1 cellular context compared by ENCODE assay signal in genomic region chr4:68372588-68372987, GRCh38.
TF ChIP-seq lines count a peak whose summit lies in the region.

No MANE protein-coding gene starts in this region.

TF ChIP-seq in GM12878, 131 proteins besides CTCF, POLR2A, EP300 and RAD21:
- TF ChIP-seq USF1 (IDR thresholded peaks at IDR 0.05; ENCODE audit: borderline replicate concordance, extremely low read length, insufficient read depth, low read depth, low read length) (no peak), RB1 (IDR thresholded peaks at IDR 0.05; ENCODE audit: borderline replicate concordance) (no peak), ZNF217 (IDR thresholded peaks at IDR 0.05) (no peak), MAX (IDR thresholded peaks at IDR 0.05; ENCODE audit: low read depth, low read length) (no peak), STAT1 (conservative IDR thresholded peaks at IDR 0.05) (no peak), ZSCAN29 (IDR thresholded peaks at IDR 0.05) (no peak)
TF ChIP-seq in GM12878: peak in this region for 0.
